8 cellular contexts compared by ENCODE assay signal in genomic region chr1:48093696-48094518, GRCh38.
DNase-seq lines count a peak whose midpoint lies in the region; ATAC-seq and TF ChIP-seq lines count a peak whose summit lies in the region.

No MANE protein-coding gene starts in this region.

- no peaks in the 10 kb centered on the region for H3K9me3 Mint-ChIP-seq in CD8-positive, alpha-beta T cell
- peaks cover 33% of the 10 kb centered on the region for H3K9me3 Mint-ChIP-seq in nephron progenitor cell

- H3K4me1 ChIP-seq in CD8-positive, alpha-beta T cell (ENCODE audit: insufficient read depth, low read length), result no peaks in the 10 kb centered on the region
- no peaks in the 10 kb centered on the region for H3K4me1 ChIP-seq in testis

- peak; percentile 75 for ATAC-seq in CD8-positive, alpha-beta T cell
- ATAC-seq in GM19395 (IDR thresholded peaks at IDR 0.05; ENCODE audit: unreplicated experiment), result peak; percentile 99
- peak; percentile 92 for ATAC-seq in HG03520 (IDR thresholded peaks at IDR 0.05; ENCODE audit: unreplicated experiment)

- WGBS in testis, 2 donors, result 34 to 36% methylated on average over 24 of the region's 24 CpGs

- H3K9me3 ChIP-seq in CD8-positive, alpha-beta T cell (ENCODE audit: low read length), result no peaks in the 10 kb centered on the region
- no peaks in the 10 kb centered on the region for H3K9me3 ChIP-seq in testis

- H3K4me3 ChIP-seq in CD8-positive, alpha-beta T cell (ENCODE audit: low read depth, low read length), result peak overlapping the region; percentile 3
- H3K4me3 ChIP-seq in epithelial cell of esophagus (ENCODE audit: low read length), result no peak overlapping the region
- no peak overlapping the region for H3K4me3 ChIP-seq in testis

- intact Hi-C loops in CD8-positive, alpha-beta T cell (cut with DNase I, micrococcal nuclease), result loop anchor here (1.0 kb wide), 2 partner anchors 108 to 142 kb away; no protein-coding TSS in a partner anchor
- intact Hi-C loops in testis (cut with DNase I; ENCODE audit: low total_unique reads), result no loop called here

- POLR2A ChIA-PET in CD8-positive, alpha-beta T cell (lab: Charles Lee), result no interaction called here

- TF ChIP-seq POLR2A in testis (IDR thresholded peaks at IDR 0.05), result no peak

- H3K4me1 Mint-ChIP-seq in CD8-positive, alpha-beta T cell (ENCODE audit: low read depth), result peaks cover 7% of the 10 kb centered on the region
- H3K4me1 Mint-ChIP-seq in nephron progenitor cell, result peaks cover 52% of the 10 kb centered on the region

- H3K27ac Mint-ChIP-seq in CD8-positive, alpha-beta T cell, result no peak overlapping the region
- H3K27ac Mint-ChIP-seq in nephron progenitor cell, result no peak overlapping the region

- H3K27me3 Mint-ChIP-seq in CD8-positive, alpha-beta T cell (ENCODE audit: low read depth), result peaks cover 48% of the 10 kb centered on the region
- H3K27me3 Mint-ChIP-seq in nephron progenitor cell (ENCODE audit: low read depth, poor library complexity), result peaks cover 62% of the 10 kb centered on the region

- H3K36me3 Mint-ChIP-seq in CD8-positive, alpha-beta T cell, result no peaks in the 10 kb centered on the region
- H3K36me3 Mint-ChIP-seq in nephron progenitor cell (ENCODE audit: low read depth), result peaks cover 12% of the 10 kb centered on the region

- H3K4me3 Mint-ChIP-seq in CD8-positive, alpha-beta T cell, result peak overlapping the region; percentile 72
- H3K4me3 Mint-ChIP-seq in nephron progenitor cell, result peak overlapping the region; percentile 31

- H3K27me3 ChIP-seq in CD8-positive, alpha-beta T cell (ENCODE audit: insufficient read depth, low read length), result peaks cover 2% of the 10 kb centered on the region
- H3K27me3 ChIP-seq in testis, result no peaks in the 10 kb centered on the region

- H3K36me3 ChIP-seq in CD8-positive, alpha-beta T cell (ENCODE audit: insufficient read depth, low read length), result no peaks in the 10 kb centered on the region
- H3K36me3 ChIP-seq in testis (ENCODE audit: low read depth, missing control alignments), result no peaks in the 10 kb centered on the region

- peak; percentile 86 for TF ChIP-seq CTCF in CD8-positive, alpha-beta T cell (IDR thresholded peaks at IDR 0.05)
- peak; percentile 97 for TF ChIP-seq CTCF in epithelial cell of esophagus (IDR thresholded peaks at IDR 0.05; ENCODE audit: insufficient read depth, low read depth, low read length, missing control alignments)
- TF ChIP-seq CTCF in nephron progenitor cell (IDR thresholded peaks at IDR 0.05), result peak; percentile 86
- TF ChIP-seq CTCF in testis (IDR thresholded peaks at IDR 0.05), result peak; percentile 42 to 66 (median 60)

- H3K27ac ChIP-seq in CD8-positive, alpha-beta T cell (ENCODE audit: low read depth, low read length), result no peak overlapping the region
- H3K27ac ChIP-seq in testis, result no peak overlapping the region

- CTCF ChIA-PET in CD8-positive, alpha-beta T cell (lab: Charles Lee), result interaction anchor here (0.8 to 4.4 kb wide), 12 partner anchors 11 to 584 kb away, joined by 3 to 65 read pairs (median 4); no protein-coding TSS in a partner anchor

- peak; percentile 45 to 82 (median 71) for DNase-seq in CD8-positive, alpha-beta T cell
- DNase-seq in NCI-H748 (lab: John Stamatoyannopoulos, UW; ENCODE audit: unreplicated experiment) (peak; percentile 96), epithelial cell of esophagus (ENCODE audit: low read depth) (peak; percentile 91), nephron progenitor cell (peak; percentile 84), testis (peak; percentile 85)
- DNase-seq in activated CD8-positive, alpha-beta memory T cell treated with anti-CD3 and anti-CD28 coated beads for 1 hour (ENCODE audit: extremely low read depth in 1 of 2, low read depth in 1 of 2), result peak; percentile 16 to 47

Comparison
In these comparisons a context has a peak if more than half of its experiments do, and no peak if none do; other contexts are left out.
1. DNase-seq: peak in every context shown above with its lines; median percentile 96 in NCI-H748; 91 in epithelial cell of esophagus; 85 in testis; 84 in nephron progenitor cell; 71 in CD8-positive, alpha-beta T cell; 32 in activated CD8-positive, alpha-beta memory T cell treated with anti-CD3 and anti-CD28 coated beads for 1 hour.